Comparison of ENCODE assay signal across 9 cellular contexts in genomic region chr11:830295-831131, GRCh38. TPM values are rescaled to one million over a fixed set of nuclear protein-coding genes. Genes with fewer than 3 reads are reported as not detected.
DNase-seq lines count a peak whose midpoint lies in the region; ATAC-seq and TF ChIP-seq lines count a peak whose summit lies in the region.
"Had no signal": no experiment of that assay in that cellular context is flagged by ENCODE, and none has a peak within 500 bp of the region (broad histone marks: within the 10 kb centered on the region; RNA-seq: fewer than 3 reads in every experiment).

No MANE protein-coding gene starts in this region.

- H3K4me1 Mint-ChIP-seq in T-helper 1 cell treated with Interleukin-12 subunit alpha and Interleukin-12 subunit beta and Interleukin-4 antibody, amounts not matched to agents 30 μg/mL and 1 μg/mL, for 36 hours (ENCODE audit: low read depth): peaks cover 4% of the 10 kb centered on the region

- peak overlapping the region; percentile 37 for H3K4me3 Mint-ChIP-seq in T-helper 1 cell treated with Interleukin-12 subunit alpha and Interleukin-12 subunit beta and Interleukin-4 antibody, amounts not matched to agents 30 μg/mL and 1 μg/mL, for 36 hours

- DNase-seq in G401 (ENCODE audit: low spot score): peak; percentile 84
- DNase-seq in HuH-7.5 (ENCODE audit: low spot score): peak; percentile 87
- DNase-seq in mammary epithelial cell: peak; percentile 48
- peak; percentile 83 for DNase-seq in iPS-NIHi11 (ENCODE audit: low spot score)
- peak; percentile 58 for DNase-seq in stimulated activated CD4-positive, alpha-beta T cell treated with anti-CD3 and anti-CD28 coated beads, Interleukin-1b, Interleukin-23, amount 100 ng/mL, for 48 hours
- DNase-seq in OCI-M2 (lab: John Stamatoyannopoulos, UW; ENCODE audit: unreplicated experiment): no peak

- TF ChIP-seq CTCF in mammary epithelial cell (conservative IDR thresholded peaks at IDR 0.05 in 1 of 2, IDR thresholded peaks at IDR 0.05 in 1 of 2; ENCODE audit: extremely low read depth in 1 of 2, insufficient read depth in 1 of 2, low read depth in 1 of 2, low read length in 2 of 2): no peak

- intact Hi-C loops in mammary epithelial cell (cut with micrococcal nuclease): no loop called here

- peaks cover 23% of the 10 kb centered on the region for H3K79me2 ChIP-seq in mammary epithelial cell (ENCODE audit: insufficient read depth, low read length)

- in situ Hi-C loops in G401 (cut with HindIII; ENCODE audit: low sequenced_read_pairs): no loop called here
- in situ Hi-C loops in mammary epithelial cell (cut with MboI; ENCODE audit: low sequenced_read_pairs in 2 of 2): no loop called here

- H2AFZ ChIP-seq in mammary epithelial cell (ENCODE audit: low read depth, low read length): peak overlapping the region; percentile 77

- no peaks in the 10 kb centered on the region for H4K20me1 ChIP-seq in mammary epithelial cell (ENCODE audit: insufficient read depth, low read length)

- 23% methylated on average over 6 of the region's 78 CpGs for WGBS in mammary epithelial cell (ENCODE audit: low coverage, missing lambda C conversion rate)

- no peak overlapping the region for H3K27ac Mint-ChIP-seq in T-helper 1 cell treated with Interleukin-12 subunit alpha and Interleukin-12 subunit beta and Interleukin-4 antibody, amounts not matched to agents 30 μg/mL and 1 μg/mL, for 36 hours

- no peaks in the 10 kb centered on the region for H3K36me3 Mint-ChIP-seq in T-helper 1 cell treated with Interleukin-12 subunit alpha and Interleukin-12 subunit beta and Interleukin-4 antibody, amounts not matched to agents 30 μg/mL and 1 μg/mL, for 36 hours (ENCODE audit: low read depth)

- CTCF ChIA-PET in mammary epithelial cell (lab: Charles Lee; ENCODE audit: low non-redundant PET): no interaction called here

- H3K27ac ChIP-seq in mammary epithelial cell (ENCODE audit: insufficient read depth, low read depth, low read length): no peak overlapping the region

- H3K9ac ChIP-seq in mammary epithelial cell (ENCODE audit: insufficient read depth, low read length): no peak overlapping the region

- no peaks in the 10 kb centered on the region for H3K9me3 Mint-ChIP-seq in T-helper 1 cell treated with Interleukin-12 subunit alpha and Interleukin-12 subunit beta and Interleukin-4 antibody, amounts not matched to agents 30 μg/mL and 1 μg/mL, for 36 hours

- H3K36me3 ChIP-seq in mammary epithelial cell (ENCODE audit: insufficient read depth, low read length): no peaks in the 10 kb centered on the region

- no peak for ATAC-seq in GM21717 (IDR thresholded peaks at IDR 0.05; ENCODE audit: unreplicated experiment)

- H3K27me3 Mint-ChIP-seq in T-helper 1 cell treated with Interleukin-12 subunit alpha and Interleukin-12 subunit beta and Interleukin-4 antibody, amounts not matched to agents 30 μg/mL and 1 μg/mL, for 36 hours (ENCODE audit: low read depth): peaks cover 41% of the 10 kb centered on the region

- peak overlapping the region; percentile 81 for H3K4me2 ChIP-seq in mammary epithelial cell (ENCODE audit: insufficient read depth, low read depth, low read length)

- dilution Hi-C loops in mammary epithelial cell (cut with HindIII; ENCODE audit: low sequenced_read_pairs): no loop called here

- no peaks in the 10 kb centered on the region for H3K9me3 ChIP-seq in mammary epithelial cell (replicated peaks; ENCODE audit: insufficient read depth, low read length)

- no TSS peak for BruUV-seq in mammary epithelial cell (replicated peaks; lab: Mats Ljungman, UMichigan)

- peak overlapping the region in 2 of 3 experiments; percentile 25 to 29 for H3K4me3 ChIP-seq in mammary epithelial cell (replicated peaks in 1 of 3; ENCODE audit: insufficient read depth in 1 of 3, low read depth in 2 of 3, low read length in 3 of 3)

- peaks cover 60% of the 10 kb centered on the region for H3K4me1 ChIP-seq in mammary epithelial cell (ENCODE audit: insufficient read depth, low read length)

- H3K27me3 ChIP-seq in mammary epithelial cell (ENCODE audit: insufficient read depth, low read length): no peaks in the 10 kb centered on the region

RNA-seq across cellular contexts. Expression of gene CD151, which starts 2.2 kb away (rescaled TPM):
- total RNA-seq in G401 (2014; rRNA removed; shearing (Covaris generic)): 179 and 226 TPM in 2 replicates
- 100 to 1,000 TPM; 387 to 511 TPM for total RNA-seq in mammary epithelial cell
- 721 TPM for polyA plus RNA-seq in mammary epithelial cell
- 374 TPM for polyA minus RNA-seq in mammary epithelial cell

RNA-seq across cellular contexts. Expression of gene CRACR2B, which starts 2.8 kb away (rescaled TPM):
- total RNA-seq in G401 (2014; rRNA removed; shearing (Covaris generic)): 28.3 and 47.8 TPM in 2 replicates
- under 1 TPM in 1 of 2 donors, not detected in 1; 0.17 TPM for total RNA-seq in mammary epithelial cell
- polyA plus RNA-seq in mammary epithelial cell: 0.25 TPM
- not detected for polyA minus RNA-seq in mammary epithelial cell
- total RNA-seq: SK-MEL-5 had no signal

RNA-seq across cellular contexts. Expression of gene PNPLA2, which starts 11.8 kb away (rescaled TPM):
- total RNA-seq in G401 (2014; rRNA removed; shearing (Covaris generic)): 8.2 and 10.3 TPM in 2 replicates
- 10 to 100 TPM; 14.7 to 62.6 TPM for total RNA-seq in mammary epithelial cell
- 13.7 TPM for polyA plus RNA-seq in mammary epithelial cell
- 17.2 TPM for polyA minus RNA-seq in mammary epithelial cell

RNA-seq across cellular contexts. Expression of gene POLR2L, which starts 11.8 kb away (rescaled TPM):
- total RNA-seq in G401 (2014; rRNA removed; shearing (Covaris generic)): 139 and 191 TPM in 2 replicates
- total RNA-seq in mammary epithelial cell: 100 to 1,000 TPM in 1 of 2 donors, 10 to 100 TPM in 1; 60.0 to 193 TPM
- 235 TPM for polyA plus RNA-seq in mammary epithelial cell
- polyA minus RNA-seq in mammary epithelial cell: 110 TPM

RNA-seq across cellular contexts. Expression of gene TSPAN4, which starts 12.1 kb away (rescaled TPM):
- total RNA-seq in G401 (2014; rRNA removed; shearing (Covaris generic)): 182 and 224 TPM in 2 replicates
- total RNA-seq in mammary epithelial cell: 10 to 100 TPM; 50.3 to 81.7 TPM
- 114 TPM for polyA plus RNA-seq in mammary epithelial cell
- 29.2 TPM for polyA minus RNA-seq in mammary epithelial cell

Comparison
In these comparisons a context has a peak if more than half of its experiments do, and no peak if none do; other contexts are left out.
1. RNA of gene CRACR2B, which starts 2.8 kb away (total RNA-seq): 28.3 to 47.8 TPM in G401; 0.17 TPM in mammary epithelial cell; every median in the first group is over 10 times any median in the second.